In the genomic region with DNA sequence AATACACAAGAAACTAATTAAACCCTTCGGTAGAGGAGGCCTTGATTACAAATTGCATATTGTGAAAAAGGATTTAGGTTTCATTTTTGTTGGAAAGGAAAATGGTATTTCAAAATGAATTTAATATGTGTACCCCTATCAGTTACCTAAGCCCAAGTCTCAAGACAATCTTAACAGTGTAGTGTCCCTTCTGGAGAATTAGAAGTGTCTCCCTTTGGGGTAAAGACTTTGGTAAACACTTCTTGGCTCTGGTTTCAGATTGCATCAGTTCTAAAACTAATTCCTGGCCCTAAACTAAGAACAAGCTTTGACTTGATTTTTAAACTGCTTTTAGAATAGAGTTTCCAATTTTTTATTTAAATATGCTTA, we compare ENCODE assay signal across 12 cellular contexts. TPM values are rescaled to one million over a fixed set of nuclear protein-coding genes. Genes with fewer than 3 reads are reported as not detected.
DNase-seq lines count a peak whose midpoint lies in the region; ATAC-seq and TF ChIP-seq lines count a peak whose summit lies in the region.
"Had no signal": no experiment of that assay in that cellular context is flagged by ENCODE, and none has a peak within 500 bp of the region (broad histone marks: within the 10 kb centered on the region; RNA-seq: fewer than 3 reads in every experiment).

No MANE protein-coding gene starts in this region.

- H3K27ac ChIP-seq in coronary artery (peak overlapping the region; percentile 71 to 98), muscle layer of colon (ENCODE audit: low read depth, low read length) (peak overlapping the region; percentile 97), transverse colon (peak overlapping the region; percentile 92 to 96 (median 92))

- no peak for TF ChIP-seq POLR2A in transverse colon (IDR thresholded peaks at IDR 0.05)

- no peaks in the 10 kb centered on the region for H3K27me3 ChIP-seq in muscle layer of colon (ENCODE audit: control insufficient read depth in 1 of 2, insufficient read depth in 2 of 2, low read length in 2 of 2)
- H3K27me3 ChIP-seq in transverse colon = no peaks in the 10 kb centered on the region

- in situ Hi-C loops in transverse colon (cut with MboI; ENCODE audit: low pct_ligation_motif_present in 1 of 4, low pct_unique_long_range_greater_than_20kb in 1 of 4, low sequenced_read_pairs in 3 of 4) = no loop called here

- H3K4me3 ChIP-seq in coronary artery (peak overlapping the region; percentile 1), muscle layer of colon (ENCODE audit: low read depth in 1 of 2, low read length in 2 of 2) (no peak overlapping the region), transverse colon (no peak overlapping the region)
- H3K4me3 ChIP-seq: GM12878 had no signal

- peaks cover 42% of the 10 kb centered on the region for H3K4me1 ChIP-seq in muscle layer of colon (ENCODE audit: insufficient read depth, low read length)
- H3K4me1 ChIP-seq in transverse colon = peaks cover 21 to 39% (median 27%) of the 10 kb centered on the region in 4 donors

- H3K9ac ChIP-seq in muscle layer of colon (ENCODE audit: low read length) = no peak overlapping the region

- intact Hi-C loops in transverse colon (cut with DNase I; ENCODE audit: low total_unique reads) = loop anchor here (5.0 kb wide), 1 partner anchor 51 kb away; no protein-coding TSS in a partner anchor

- TF ChIP-seq CTCF in coronary artery (IDR thresholded peaks at IDR 0.05) = no peak
- TF ChIP-seq CTCF in transverse colon (IDR thresholded peaks at IDR 0.05) = no peak

- peak; percentile 46 for DNase-seq in DMS 273 (lab: John Stamatoyannopoulos, UW; ENCODE audit: unreplicated experiment)
- DNase-seq in DMS 273 treated with DMSO at 0.1 percent for 48 hours (lab: John Stamatoyannopoulos, UW) = no peak
- DNase-seq in coronary artery (ENCODE audit: low spot score) = no peak
- no peak for DNase-seq in transverse colon
- no peak for DNase-seq in NCI-H526 (lab: John Stamatoyannopoulos, UW)
- DNase-seq: 8988T; activated CD4-positive, alpha-beta T cell treated with anti-CD3 and anti-CD28 coated beads for 4 hours; DMS153 had no signal

- ATAC-seq in GM18907 (IDR thresholded peaks at IDR 0.05; ENCODE audit: unreplicated experiment) (no peak), GM18519 (IDR thresholded peaks at IDR 0.05; ENCODE audit: low FRiP score, unreplicated experiment) (no peak)
- ATAC-seq: GM12878 had no signal

- no peak for TF ChIP-seq EP300 in transverse colon (IDR thresholded peaks at IDR 0.05; ENCODE audit: low read depth)

- H3K36me3 ChIP-seq in muscle layer of colon (ENCODE audit: insufficient read depth, low read length) (no peaks in the 10 kb centered on the region), transverse colon (no peaks in the 10 kb centered on the region)

- WGBS in transverse colon (ENCODE audit: low coverage in 1 of 2), 2 donors = 23 to 25% methylated on average over 1 of the region's 1 CpG

- H3K9me3 ChIP-seq in muscle layer of colon (ENCODE audit: low read length) = no peaks in the 10 kb centered on the region
- no peaks in the 10 kb centered on the region for H3K9me3 ChIP-seq in transverse colon

RNA-seq across cellular contexts. Expression of a gene that starts 3.3 kb away (rescaled TPM):
- 100 to 1,000 TPM in 2 of 4 donors, 10 to 100 TPM in 2; 78.2 to 195 (median 111) TPM for total RNA-seq in transverse colon
